19 cellular contexts compared by ENCODE assay signal in the genomic region with DNA sequence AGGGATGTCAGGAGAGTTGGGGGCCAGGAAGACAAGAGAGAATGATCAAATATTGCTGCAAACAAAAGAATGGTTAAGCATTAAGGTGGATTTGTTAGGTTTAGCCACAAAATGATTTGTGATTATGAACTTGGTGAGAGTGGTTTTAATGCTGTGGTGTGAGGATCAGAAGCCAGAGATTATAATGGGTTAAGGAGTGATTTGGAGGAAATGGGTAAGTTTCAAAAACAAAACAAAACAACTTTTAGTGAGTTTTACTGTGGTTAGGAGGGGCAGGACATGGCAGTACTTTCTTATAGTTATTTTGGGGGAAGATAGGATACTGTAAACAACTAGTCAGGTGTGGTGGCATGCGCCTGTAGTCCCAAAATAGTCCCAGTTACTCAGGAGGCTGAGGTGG. TPM values are rescaled to one million over a fixed set of nuclear protein-coding genes. Genes with fewer than 3 reads are reported as not detected.
DNase-seq lines count a peak whose midpoint lies in the region; ATAC-seq, FAIRE-seq and TF ChIP-seq lines count a peak whose summit lies in the region.
"Had no signal": no experiment of that assay in that cellular context is flagged by ENCODE, and none has a peak within 500 bp of the region (broad histone marks: within the 10 kb centered on the region; RNA-seq: fewer than 3 reads in every experiment).

No MANE protein-coding gene starts in this region.

- H3K27me3 Mint-ChIP-seq in CD14-positive monocyte (ENCODE audit: low read depth in 3 of 3) (peaks cover 0 to 2% (median 0%) of the 10 kb centered on the region in 3 donors), GM23338 (ENCODE audit: insufficient read depth, low read depth, poor library complexity) (no peaks in the 10 kb centered on the region)
- H3K27me3 Mint-ChIP-seq in activated naive CD8-positive, alpha-beta T cell = no peaks in the 10 kb centered on the region
- H3K27me3 Mint-ChIP-seq in naive thymus-derived CD4-positive, alpha-beta T cell = no peaks in the 10 kb centered on the region

- no peak overlapping the region for H3K4me2 ChIP-seq in GM23338

- H3K9me3 Mint-ChIP-seq in CD14-positive monocyte = no peaks in the 10 kb centered on the region
- no peaks in the 10 kb centered on the region for H3K9me3 Mint-ChIP-seq in GM23338
- no peaks in the 10 kb centered on the region for H3K9me3 Mint-ChIP-seq in activated naive CD8-positive, alpha-beta T cell (ENCODE audit: low read depth)
- H3K9me3 Mint-ChIP-seq in naive thymus-derived CD4-positive, alpha-beta T cell = no peaks in the 10 kb centered on the region
- H3K9me3 Mint-ChIP-seq: immature natural killer cell, neural crest cell had no signal

- H3K4me1 ChIP-seq in GM23338 (ENCODE audit: insufficient read depth) (peaks cover 40% of the 10 kb centered on the region), pancreas (peaks cover 37 to 46% (median 39%) of the 10 kb centered on the region in 3 donors)
- peaks cover 11 to 51% of the 10 kb centered on the region in 2 donors for H3K4me1 ChIP-seq in naive thymus-derived CD4-positive, alpha-beta T cell (ENCODE audit: control insufficient read depth in 2 of 2, insufficient read depth in 2 of 2, low read length in 2 of 2)

- peaks cover 71% of the 10 kb centered on the region for H3K79me2 ChIP-seq in GM23338 (replicated peaks; ENCODE audit: insufficient read depth)

- H3K4me3 ChIP-seq in GM23338 (no peak overlapping the region), pancreas (no peak overlapping the region)
- no peak overlapping the region for H3K4me3 ChIP-seq in naive thymus-derived CD4-positive, alpha-beta T cell (ENCODE audit: low read length)
- H3K4me3 ChIP-seq: esophagus squamous epithelium had no signal

- TF ChIP-seq CTCF in CD14-positive monocyte (IDR thresholded peaks at IDR 0.05) (no peak), GM23338 (conservative IDR thresholded peaks at IDR 0.05; ENCODE audit: low read depth in 2 of 2) (no peak), pancreas (IDR thresholded peaks at IDR 0.05) (no peak)

- H3K9me2 ChIP-seq in GM23338 (ENCODE audit: insufficient read depth) = no peaks in the 10 kb centered on the region

- 0 out of 2 replicates have a peak, but pooled peaks cover 4% of the 10 kb centered on the region for H3F3A ChIP-seq in GM23338 (replicated peaks; ENCODE audit: low read depth)

- FAIRE-seq in H54 (lab: Jason Lieb, UNC) (no peak), pancreas (lab: Jason Lieb, UNC) (no peak)
- FAIRE-seq: HTR-8/SVneo had no signal

- DNase-seq in CD14-positive monocyte (ENCODE audit: low spot score) = no peak
- no peak for DNase-seq in GM23338 (ENCODE audit: low spot score)
- peak in 2 of 9 donors; percentile 13 to 17 for DNase-seq in naive thymus-derived CD4-positive, alpha-beta T cell
- no peak for DNase-seq in H54 (ENCODE audit: insufficient read length, low spot score)
- no peak for DNase-seq in pancreas
- DNase-seq: AML-193; dermis blood vessel endothelial cell; esophagus squamous epithelium; immature natural killer cell; NCI-H1436 treated with DMSO at 0.1 percent for 48 hours; NCI-H2227 treated with DMSO at 0.1 percent for 48 hours; retina; RPMI8226; stimulated activated CD4-positive, alpha-beta T cell treated with anti-CD3 and anti-CD28 coated beads, Interleukin-15, amount 100 ng/mL, for 24 hours; WERI-Rb-1 had no signal

- intact Hi-C loops in CD14-positive monocyte (cut with micrococcal nuclease) (loop anchor here in 1 of 2 donors (10.0 kb wide), 1 partner anchor 46 kb away; no protein-coding TSS in a partner anchor), pancreas (cut with DNase I) (no loop called here)
- intact Hi-C loops in naive thymus-derived CD4-positive, alpha-beta T cell (cut with micrococcal nuclease) = loop anchor here in 1 of 2 donors (5.0 kb wide), 1 partner anchor 44 kb away; no protein-coding TSS in a partner anchor

- H3K9me3 ChIP-seq in naive thymus-derived CD4-positive, alpha-beta T cell (ENCODE audit: control insufficient read depth in 2 of 3, low read length in 3 of 3) = no peaks in the 10 kb centered on the region
- no peaks in the 10 kb centered on the region for H3K9me3 ChIP-seq in pancreas
- H3K9me3 ChIP-seq: esophagus squamous epithelium had no signal

- 72 to 75% methylated on average over 1 of the region's 1 CpG for WGBS in pancreas, 2 donors

- no peak overlapping the region for H2AFZ ChIP-seq in GM23338

- CTCF ChIA-PET in naive thymus-derived CD4-positive, alpha-beta T cell (lab: Charles Lee) = no interaction called here

- H3K27me3 ChIP-seq in GM23338 (ENCODE audit: insufficient read depth) = no peaks in the 10 kb centered on the region
- no peaks in the 10 kb centered on the region for H3K27me3 ChIP-seq in naive thymus-derived CD4-positive, alpha-beta T cell (ENCODE audit: control insufficient read depth in 2 of 2, insufficient read depth in 2 of 2, low read length in 2 of 2)
- no peaks in the 10 kb centered on the region for H3K27me3 ChIP-seq in pancreas
- H3K27me3 ChIP-seq: esophagus squamous epithelium had no signal

- H3K4me3 Mint-ChIP-seq in CD14-positive monocyte (no peak overlapping the region), GM23338 (no peak overlapping the region)
- H3K4me3 Mint-ChIP-seq in activated naive CD8-positive, alpha-beta T cell = no peak overlapping the region
- H3K4me3 Mint-ChIP-seq in naive thymus-derived CD4-positive, alpha-beta T cell = peak overlapping the region; percentile 3 to 78 (median 36)
- H3K4me3 Mint-ChIP-seq: neural crest cell had no signal

- peaks cover 12% of the 10 kb centered on the region; the same call in 1 of the 2 replicates for H4K20me1 ChIP-seq in GM23338 (replicated peaks; ENCODE audit: insufficient read depth)

- H3K36me3 ChIP-seq in GM23338 (ENCODE audit: insufficient read depth) (no peaks in the 10 kb centered on the region), pancreas (no peaks in the 10 kb centered on the region)
- no peaks in the 10 kb centered on the region for H3K36me3 ChIP-seq in naive thymus-derived CD4-positive, alpha-beta T cell (ENCODE audit: control insufficient read depth in 2 of 3, insufficient read depth in 3 of 3, low read length in 3 of 3)
- H3K36me3 ChIP-seq: WERI-Rb-1 had no signal

- peaks cover 7 to 16% of the 10 kb centered on the region in 2 donors for H3K36me3 Mint-ChIP-seq in CD14-positive monocyte
- peaks cover 3% of the 10 kb centered on the region; the same call in 1 of the 3 replicates for H3K36me3 Mint-ChIP-seq in GM23338 (ENCODE audit: low read depth)
- peaks cover 11% of the 10 kb centered on the region for H3K36me3 Mint-ChIP-seq in activated naive CD8-positive, alpha-beta T cell
- H3K36me3 Mint-ChIP-seq in naive thymus-derived CD4-positive, alpha-beta T cell = peaks cover 0 to 27% (median 17%) of the 10 kb centered on the region in 5 donors

- H3K4me1 Mint-ChIP-seq in CD14-positive monocyte (peaks cover 31% of the 10 kb centered on the region), GM23338 (peaks cover 20% of the 10 kb centered on the region)
- H3K4me1 Mint-ChIP-seq in activated naive CD8-positive, alpha-beta T cell (ENCODE audit: low read depth) = peaks cover 39% of the 10 kb centered on the region
- H3K4me1 Mint-ChIP-seq in naive thymus-derived CD4-positive, alpha-beta T cell = peaks cover 21 to 55% (median 42%) of the 10 kb centered on the region in 7 donors

- POLR2A ChIA-PET in naive thymus-derived CD4-positive, alpha-beta T cell (lab: Charles Lee) = interaction anchor here (0.6 to 1.1 kb wide), 3 partner anchors 17 to 57 kb away, joined by 3 to 4 read pairs (median 3); no protein-coding TSS in a partner anchor

- H3K27ac ChIP-seq in GM23338 (ENCODE audit: low read depth) (no peak overlapping the region), pancreas (peak overlapping the region in 2 of 4 donors; percentile 18 to 24)
- no peak overlapping the region for H3K27ac ChIP-seq in naive thymus-derived CD4-positive, alpha-beta T cell (ENCODE audit: low read depth, low read length)
- H3K27ac ChIP-seq: esophagus squamous epithelium, WERI-Rb-1 had no signal

- no peak for TF ChIP-seq POLR2A in H54 (IDR thresholded peaks at IDR 0.05; ENCODE audit: low read depth, low read length)

- ATAC-seq in GM23338 = no peak
- no peak for ATAC-seq in naive thymus-derived CD4-positive, alpha-beta T cell
- no peak for ATAC-seq in pancreas
- no peak for ATAC-seq in GM21390 (IDR thresholded peaks at IDR 0.05; ENCODE audit: unreplicated experiment)

- H3K27ac Mint-ChIP-seq in CD14-positive monocyte = peak overlapping the region in 4 of 7 donors; percentile 0 to 60 (median 16)
- peak overlapping the region; percentile 3; the same call in 1 of the 2 replicates for H3K27ac Mint-ChIP-seq in GM23338
- H3K27ac Mint-ChIP-seq in activated naive CD8-positive, alpha-beta T cell = peak overlapping the region; percentile 50
- peak overlapping the region in 6 of 9 donors; percentile 34 to 87 (median 46) for H3K27ac Mint-ChIP-seq in naive thymus-derived CD4-positive, alpha-beta T cell

TF ChIP-seq in GM23338, 12 proteins besides CTCF, POLR2A, EP300 and RAD21 (continues in another document):
- TF ChIP-seq ZNF331 (CRISPR knock-in tag; IDR thresholded peaks at IDR 0.05; ENCODE audit: low read depth) (no peak), POLR2AphosphoS5 (IDR thresholded peaks at IDR 0.05; ENCODE audit: low read depth) (no peak), CREB1 (CRISPR knock-in tag; IDR thresholded peaks at IDR 0.05; ENCODE audit: low read depth) (no peak), ZNF114 (CRISPR knock-in tag; IDR thresholded peaks at IDR 0.05) (no peak), EZH2 (IDR thresholded peaks at IDR 0.05; ENCODE audit: low read depth, unreplicated experiment) (no peak), NANOG (IDR thresholded peaks at IDR 0.05; ENCODE audit: borderline replicate concordance) (no peak), STAT1 (IDR thresholded peaks at IDR 0.05; ENCODE audit: unreplicated experiment) (no peak)
- TF ChIP-seq, protein P1, sequence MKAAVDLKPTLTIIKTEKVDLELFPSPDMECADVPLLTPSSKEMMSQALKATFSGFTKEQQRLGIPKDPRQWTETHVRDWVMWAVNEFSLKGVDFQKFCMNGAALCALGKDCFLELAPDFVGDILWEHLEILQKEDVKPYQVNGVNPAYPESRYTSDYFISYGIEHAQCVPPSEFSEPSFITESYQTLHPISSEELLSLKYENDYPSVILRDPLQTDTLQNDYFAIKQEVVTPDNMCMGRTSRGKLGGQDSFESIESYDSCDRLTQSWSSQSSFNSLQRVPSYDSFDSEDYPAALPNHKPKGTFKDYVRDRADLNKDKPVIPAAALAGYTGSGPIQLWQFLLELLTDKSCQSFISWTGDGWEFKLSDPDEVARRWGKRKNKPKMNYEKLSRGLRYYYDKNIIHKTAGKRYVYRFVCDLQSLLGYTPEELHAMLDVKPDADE (IDR thresholded peaks at IDR 0.05) = no peak

RNA-seq across cellular contexts. Expression of a gene that starts 24.0 kb away (rescaled TPM):
- polyA plus RNA-seq in CD14-positive monocyte (1 to 10 TPM; 3.5 to 6.5 TPM), GM23338 (2016; fragmentation: Nextera tagmentation; extraction: Ambion mirVana) (8.0 and 8.9 TPM in 2 replicates), pancreas (1 to 10 TPM; 3.2 to 5.6 TPM)
- total RNA-seq in GM23338 (2014; rRNA removed; shearing (Covaris generic)) = 35.0 and 36.4 TPM in 2 replicates
- 10 to 100 TPM; 34.1 to 41.8 (median 39.9) TPM for total RNA-seq in naive thymus-derived CD4-positive, alpha-beta T cell
- polyA plus RNA-seq in naive thymus-derived CD4-positive, alpha-beta T cell = 10 to 100 TPM; 10.0 to 23.5 TPM
- 10 to 100 TPM in 2 of 6 donors, 1 to 10 TPM in 4; 8.0 to 15.9 (median 9.4) TPM for total RNA-seq in pancreas

Comparison
In these comparisons a context has a peak if more than half of its experiments do, and no peak if none do; other contexts are left out.
1. H3K4me3 Mint-ChIP-seq: peak in naive thymus-derived CD4-positive, alpha-beta T cell (10 of 10); none in CD14-positive monocyte (0 of 2), GM23338 (single experiment) and activated naive CD8-positive, alpha-beta T cell (single experiment).
2. Peak in every context shown above with its lines, with median percentiles within 50 percentile points of each other: H3K27ac Mint-ChIP-seq.